10 cellular contexts compared by ENCODE assay signal in genomic region chr19:32464279-32464678, GRCh38. TPM values are rescaled to one million over a fixed set of nuclear protein-coding genes. Genes with fewer than 3 reads are reported as not detected.
DNase-seq lines count a peak whose midpoint lies in the region; ATAC-seq and TF ChIP-seq lines count a peak whose summit lies in the region.
"Had no signal": no experiment of that assay in that cellular context is flagged by ENCODE, and none has a peak within 500 bp of the region (broad histone marks: within the 10 kb centered on the region; RNA-seq: fewer than 3 reads in every experiment).

No MANE protein-coding gene starts in this region.

- WGBS in endodermal cell (ENCODE audit: insufficient coverage in 1 of 2, insufficient read length in 1 of 2), 2 experiments: 95% methylated on average over 2 of the region's 2 CpGs; no CpG with 5 or more reads in 1 of the 2 experiments

- no peaks in the 10 kb centered on the region for H3K27me3 Mint-ChIP-seq in endodermal cell (ENCODE audit: insufficient read depth)

- H3K4me3 ChIP-seq in cardiac muscle cell: no peak overlapping the region
- H3K4me3 ChIP-seq in endodermal cell (ENCODE audit: low read length): no peak overlapping the region
- H3K4me3 ChIP-seq: skin epidermis had no signal

- H3K36me3 ChIP-seq in cardiac muscle cell (peaks cover 23% of the 10 kb centered on the region), endodermal cell (ENCODE audit: control insufficient read depth, insufficient read depth, low read length) (peaks cover 64% of the 10 kb centered on the region)

- H3K4me3 Mint-ChIP-seq in endodermal cell: no peak overlapping the region

- no peaks in the 10 kb centered on the region for H3K27me3 ChIP-seq in cardiac muscle cell
- no peaks in the 10 kb centered on the region for H3K27me3 ChIP-seq in endodermal cell (ENCODE audit: control insufficient read depth, insufficient read depth, low read length, poor library complexity, severe bottlenecking)

- H3K9me3 Mint-ChIP-seq in endodermal cell: no peaks in the 10 kb centered on the region

- TF ChIP-seq CTCF in cardiac muscle cell (IDR thresholded peaks at IDR 0.05; ENCODE audit: low read depth, low read length): peak; percentile 44
- peak; percentile 61 for TF ChIP-seq CTCF in endodermal cell (conservative IDR thresholded peaks at IDR 0.05)

- DNase-seq in cardiac muscle cell (ENCODE audit: low read depth in 1 of 2, low spot score in 1 of 2) (peak in 1 of 2 donors; percentile 29), Right ventricle myocardium superior (no peak), NCI-H526 treated with DMSO at 0.1 percent for 48 hours (lab: John Stamatoyannopoulos, UW) (peak; percentile 24), endodermal cell (no peak), superior temporal gyrus (ENCODE audit: extremely low spot score) (peak; percentile 43), activated T-cell treated with anti-CD3 and anti-CD28 coated beads for 4 hours (no peak)
- no peak for DNase-seq in effector CD8-positive, alpha-beta T cell (lab: John Stamatoyannopoulos, UW)
- no peak for DNase-seq in stimulated activated CD4-positive, alpha-beta T cell treated with anti-CD3 and anti-CD28 coated beads, Interleukin-4, amount 100 ng/mL, for 1 hour
- DNase-seq: GOT3 had no signal

- no peaks in the 10 kb centered on the region for H3K4me1 ChIP-seq in cardiac muscle cell (ENCODE audit: low read depth)
- H3K4me1 ChIP-seq in endodermal cell (ENCODE audit: control insufficient read depth, insufficient read depth, low read length): no peaks in the 10 kb centered on the region

- H3K9me3 ChIP-seq in cardiac muscle cell (ENCODE audit: low read depth): no peaks in the 10 kb centered on the region
- no peaks in the 10 kb centered on the region for H3K9me3 ChIP-seq in endodermal cell (ENCODE audit: control insufficient read depth, low read length)

- H3K27ac ChIP-seq in cardiac muscle cell: no peak overlapping the region
- no peak overlapping the region for H3K27ac ChIP-seq in endodermal cell (ENCODE audit: low read depth, low read length)
- H3K27ac ChIP-seq: skin epidermis had no signal

- H3K27ac Mint-ChIP-seq in endodermal cell: no peak overlapping the region

- intact Hi-C loops in Right ventricle myocardium superior (cut with DNase I): no loop called here

- no peak for ATAC-seq in Right ventricle myocardium superior (ENCODE audit: poor library complexity)

- H3K4me1 Mint-ChIP-seq in endodermal cell: no peaks in the 10 kb centered on the region

- peaks cover 41% of the 10 kb centered on the region for H3K36me3 Mint-ChIP-seq in endodermal cell (ENCODE audit: low read depth)

- no peak overlapping the region for H3K9ac ChIP-seq in endodermal cell (ENCODE audit: extremely low read depth, low read length, poor library complexity, severe bottlenecking)

RNA-seq across cellular contexts. Expression of gene DPY19L3, which starts 58.7 kb away (rescaled TPM):
- total RNA-seq in cardiac muscle cell (39.2 and 64.3 TPM in 2 replicates), Right ventricle myocardium superior (6.5 TPM), endodermal cell (100 to 1,000 TPM in 1 of 2 donors, 10 to 100 TPM in 1; 86.5 to 112 TPM)
- polyA plus RNA-seq in cardiac muscle cell: 12.5 and 17.8 TPM in 2 replicates
- polyA plus RNA-seq in endodermal cell (2013, experiment 1 of 2): 55.9 TPM
- polyA plus RNA-seq in endodermal cell (2013, experiment 2 of 2): 50.1 TPM

Comparison
In these comparisons a context has a peak if more than half of its experiments do, and no peak if none do; other contexts are left out.
1. DNase-seq: peak in NCI-H526 treated with DMSO at 0.1 percent for 48 hours (single experiment) and superior temporal gyrus (single experiment); none in Right ventricle myocardium superior (single experiment), endodermal cell (single experiment), effector CD8-positive, alpha-beta T cell (single experiment), stimulated activated CD4-positive, alpha-beta T cell treated with anti-CD3 and anti-CD28 coated beads, Interleukin-4, amount 100 ng/mL, for 1 hour (single experiment) and activated T-cell treated with anti-CD3 and anti-CD28 coated beads for 4 hours (single experiment).